ENCODE assay signal across 24 cellular contexts in the genomic region with DNA sequence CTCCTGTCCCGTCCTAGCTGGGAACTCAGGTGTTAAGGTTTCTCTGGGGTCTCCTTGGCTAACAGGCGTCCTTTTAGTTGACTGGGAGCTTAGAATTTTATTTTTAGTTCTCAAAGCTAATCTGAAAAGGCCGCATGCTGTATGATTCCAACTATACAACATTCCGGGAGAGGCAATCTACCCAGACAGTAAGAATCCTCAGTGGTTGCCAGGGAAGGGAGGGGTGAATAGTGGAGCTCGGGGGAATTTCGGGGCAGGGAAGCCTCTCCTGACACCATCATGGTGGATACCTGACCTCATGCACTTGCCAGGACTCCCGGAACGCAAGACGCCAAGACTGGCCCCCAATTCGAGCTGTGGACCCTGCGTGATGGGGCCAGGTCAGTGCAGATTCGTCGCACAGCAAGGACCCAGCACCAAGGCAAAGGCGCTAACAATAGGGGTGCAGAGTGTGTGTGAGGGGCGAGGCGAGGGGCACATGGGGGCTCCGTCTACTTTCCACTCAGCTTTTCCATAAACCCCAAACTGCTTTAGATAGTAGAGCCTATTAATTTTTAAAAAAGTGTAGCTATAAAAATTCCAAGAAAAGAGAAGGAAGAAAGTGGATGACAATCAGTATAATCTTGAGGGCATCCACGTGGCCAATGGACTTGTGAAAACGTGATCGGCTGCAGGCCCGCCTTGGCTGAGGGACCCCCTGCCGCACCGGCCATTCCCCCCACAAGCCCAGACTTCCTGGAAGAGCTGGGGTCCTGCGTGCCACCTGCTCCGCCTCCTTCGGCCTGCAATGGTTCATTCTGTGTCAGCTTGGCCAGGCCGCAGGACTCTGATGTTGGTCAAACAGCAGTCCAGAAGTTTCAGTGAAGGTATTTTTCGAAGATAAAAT. TPM values are rescaled to one million over a fixed set of nuclear protein-coding genes. Genes with fewer than 3 reads are reported as not detected.
DNase-seq lines count a peak whose midpoint lies in the region; ATAC-seq and TF ChIP-seq lines count a peak whose summit lies in the region.
"Had no signal": no experiment of that assay in that cellular context is flagged by ENCODE, and none has a peak within 500 bp of the region (broad histone marks: within the 10 kb centered on the region; RNA-seq: fewer than 3 reads in every experiment).

No MANE protein-coding gene starts in this region.

- H3K36me3 Mint-ChIP-seq in endodermal cell (ENCODE audit: low read depth) (no peaks in the 10 kb centered on the region), natural killer cell (no peaks in the 10 kb centered on the region)
- H3K36me3 Mint-ChIP-seq: brain had no signal

- H3K27me3 ChIP-seq in BLaER1 (no peaks in the 10 kb centered on the region), endodermal cell (ENCODE audit: control insufficient read depth, insufficient read depth, low read length, poor library complexity, severe bottlenecking) (peaks cover 14% of the 10 kb centered on the region)
- H3K27me3 ChIP-seq: uterus had no signal

- no peak for ATAC-seq in natural killer cell
- ATAC-seq: activated naive CD4-positive, alpha-beta T cell treated with anti-CD3 and anti-CD28 coated beads, Interleukin-2, amount 50 U/mL, for 72 hours; foreskin keratinocyte; left lung; Panc1 had no signal

- peaks cover 8% of the 10 kb centered on the region for H3K4me1 Mint-ChIP-seq in endodermal cell
- peaks cover 46 to 49% of the 10 kb centered on the region in 2 donors for H3K4me1 Mint-ChIP-seq in natural killer cell

- no peak overlapping the region for H3K4me3 Mint-ChIP-seq in endodermal cell
- H3K4me3 Mint-ChIP-seq in natural killer cell: peak overlapping the region; percentile 58
- H3K4me3 Mint-ChIP-seq: brain had no signal

- DNase-seq in GM03348 (ENCODE audit: low spot score): peak; percentile 5
- DNase-seq in endodermal cell: peak; percentile 39
- no peak for DNase-seq in natural killer cell
- DNase-seq in NCI-H774 (lab: John Stamatoyannopoulos, UW): no peak
- no peak for DNase-seq in T-helper 9 cell
- no peak for DNase-seq in H4 (ENCODE audit: low spot score)
- DNase-seq in iPS-NIHi11 (ENCODE audit: low spot score): no peak
- DNase-seq: activated CD4-positive, alpha-beta T cell treated with anti-CD3 and anti-CD28 coated beads for 4 hours; AML-193; cortex of kidney; DMS 273 treated with DMSO at 0.1 percent for 48 hours; foreskin keratinocyte; GF-D8; left lung; NCI-H146; stimulated activated CD4-positive, alpha-beta T cell treated with anti-CD3 and anti-CD28 coated beads, Interleukin-2, amount 100 ng/mL, for 48 hours; uterus had no signal

- H3K9me3 Mint-ChIP-seq in endodermal cell (peaks cover 8% of the 10 kb centered on the region), natural killer cell (no peaks in the 10 kb centered on the region)
- H3K9me3 Mint-ChIP-seq: brain had no signal

- H4K20me1 ChIP-seq in BLaER1: no peaks in the 10 kb centered on the region

- H3K36me3 ChIP-seq in BLaER1 (no peaks in the 10 kb centered on the region), endodermal cell (ENCODE audit: control insufficient read depth, insufficient read depth, low read length) (no peaks in the 10 kb centered on the region)
- H3K36me3 ChIP-seq: left lung, uterus had no signal

- H3K27ac ChIP-seq in BLaER1 (no peak overlapping the region), endodermal cell (ENCODE audit: low read depth, low read length) (no peak overlapping the region)
- H3K27ac ChIP-seq: epithelial cell of prostate, foreskin keratinocyte, left lung, SK-N-MC, uterus had no signal

- H3K9me3 ChIP-seq in BLaER1: no peaks in the 10 kb centered on the region; the same call in 1 of the 2 replicates
- H3K9me3 ChIP-seq in endodermal cell (ENCODE audit: control insufficient read depth, low read length): no peaks in the 10 kb centered on the region
- H3K9me3 ChIP-seq: left lung, uterus had no signal

- H3K27me3 Mint-ChIP-seq in endodermal cell (ENCODE audit: insufficient read depth) (peaks cover 25% of the 10 kb centered on the region), natural killer cell (ENCODE audit: low read depth in 2 of 2) (peaks cover 23 to 29% of the 10 kb centered on the region in 2 donors)

- intact Hi-C loops in natural killer cell (cut with micrococcal nuclease): loop anchor here (2.0 kb wide), 1 partner anchor 79 kb away; no protein-coding TSS in a partner anchor

- H3K4me3 ChIP-seq in BLaER1: no peak overlapping the region
- H3K4me3 ChIP-seq in endodermal cell (ENCODE audit: low read length): no peak overlapping the region
- H3K4me3 ChIP-seq: left lung, SK-N-MC, uterus had no signal

- no peak for TF ChIP-seq CTCF in endodermal cell (conservative IDR thresholded peaks at IDR 0.05)
- TF ChIP-seq CTCF in natural killer cell (IDR thresholded peaks at IDR 0.05): no peak

- H3K4me1 ChIP-seq in BLaER1: peaks cover 59% of the 10 kb centered on the region
- no peaks in the 10 kb centered on the region for H3K4me1 ChIP-seq in endodermal cell (ENCODE audit: control insufficient read depth, insufficient read depth, low read length)
- H3K4me1 ChIP-seq: foreskin keratinocyte had no signal

- H3K27ac Mint-ChIP-seq in endodermal cell (no peak overlapping the region), natural killer cell (peak overlapping the region in 1 of 2 donors; percentile 92)
- H3K27ac Mint-ChIP-seq: activated naive CD4-positive, alpha-beta T cell treated with anti-CD3 and anti-CD28 coated beads, Interleukin-2, amount 50 U/mL, for 72 hours; brain had no signal

- H3K4me2 ChIP-seq in BLaER1: peak overlapping the region; percentile 43

- 87 to 89% methylated on average over 18 to 26 of the region's 28 CpGs for WGBS in endodermal cell (ENCODE audit: insufficient coverage in 1 of 2, insufficient read length in 1 of 2), 2 experiments

- no peak overlapping the region for H3K9ac ChIP-seq in BLaER1
- no peak overlapping the region for H3K9ac ChIP-seq in endodermal cell (ENCODE audit: extremely low read depth, low read length, poor library complexity, severe bottlenecking)

RNA-seq across cellular contexts. Expression of gene PDCD1, which starts 17.3 kb away (rescaled TPM):
- total RNA-seq in endodermal cell: under 1 TPM in 1 of 2 donors, not detected in 1; 0.20 TPM
- not detected for polyA plus RNA-seq in endodermal cell (2013, experiment 1 of 2)
- polyA plus RNA-seq in endodermal cell (2013, experiment 2 of 2): not detected
- total RNA-seq in natural killer cell: under 1 TPM in 1 of 3 donors, not detected in 2; 0.45 TPM
- total RNA-seq in H4 (2014; rRNA removed; shearing (Covaris generic)): not detected in 2 replicates
- total RNA-seq: foreskin keratinocyte, osteocyte had no signal
- polyA plus RNA-seq: foreskin keratinocyte had no signal

RNA-seq across cellular contexts. Expression of gene RTP5, which starts 28.1 kb away (rescaled TPM):
- not detected for total RNA-seq in endodermal cell
- not detected for polyA plus RNA-seq in endodermal cell (2013, experiment 1 of 2)
- polyA plus RNA-seq in endodermal cell (2013, experiment 2 of 2): not detected
- 1 to 10 TPM in 1 of 3 donors, under 1 TPM in 2; 0.47 to 1.7 (median 0.68) TPM for total RNA-seq in natural killer cell
- total RNA-seq in H4 (2014; rRNA removed; shearing (Covaris generic)): not detected in 2 replicates
- total RNA-seq: foreskin keratinocyte, osteocyte had no signal
- polyA plus RNA-seq: foreskin keratinocyte had no signal

RNA-seq across cellular contexts. Expression of gene NEU4, which starts 32.4 kb away (rescaled TPM):
- total RNA-seq in endodermal cell (1 to 10 TPM; 1.2 TPM), natural killer cell (1 to 10 TPM in 2 of 3 donors, under 1 TPM in 1; 0.39 to 6.6 (median 2.2) TPM)
- polyA plus RNA-seq in endodermal cell (2013, experiment 1 of 2): 0.36 TPM
- 0.70 TPM for polyA plus RNA-seq in endodermal cell (2013, experiment 2 of 2)
- total RNA-seq in H4 (2014; rRNA removed; shearing (Covaris generic)): not detected in 2 replicates
- total RNA-seq: foreskin keratinocyte, osteocyte had no signal
- polyA plus RNA-seq: foreskin keratinocyte had no signal

Comparison
In these comparisons a context has a peak if more than half of its experiments do, and no peak if none do; other contexts are left out.
1. DNase-seq: peak in GM03348 (single experiment) and endodermal cell (single experiment); none in natural killer cell (single experiment), NCI-H774 (single experiment), T-helper 9 cell (single experiment), H4 (single experiment) and iPS-NIHi11 (single experiment).